13 cellular contexts compared by ENCODE assay signal in genomic region chr22:41672780-41673509, GRCh38. TPM values are rescaled to one million over a fixed set of nuclear protein-coding genes. Genes with fewer than 3 reads are reported as not detected.
DNase-seq lines count a peak whose midpoint lies in the region; ATAC-seq, FAIRE-seq and TF ChIP-seq lines count a peak whose summit lies in the region.
"Had no signal": no experiment of that assay in that cellular context is flagged by ENCODE, and none has a peak within 500 bp of the region (broad histone marks: within the 10 kb centered on the region; RNA-seq: fewer than 3 reads in every experiment).

No MANE protein-coding gene starts in this region.

- WGBS in right cardiac atrium, result 56% methylated on average over 6 of the region's 6 CpGs
- 66 to 75% methylated on average over 6 of the region's 6 CpGs for WGBS in pancreas, 2 donors

- H3K4me3 ChIP-seq in right atrium auricular region (no peak overlapping the region), right cardiac atrium (ENCODE audit: low read length) (no peak overlapping the region), fibroblast of the aortic adventitia (ENCODE audit: low read depth, low read length) (no peak overlapping the region), pancreas (no peak overlapping the region)
- H3K4me3 ChIP-seq: lung, spleen had no signal

- TF ChIP-seq CTCF in right atrium auricular region (IDR thresholded peaks at IDR 0.05), result peak; percentile 14 to 56
- peak; percentile 29 for TF ChIP-seq CTCF in fibroblast of the aortic adventitia (IDR thresholded peaks at IDR 0.05; ENCODE audit: insufficient read depth, low read length)
- no peak for TF ChIP-seq CTCF in pancreas (IDR thresholded peaks at IDR 0.05)

- intact Hi-C loops in right cardiac atrium (cut with DNase I) (loop anchor here in 1 of 4 donors (10.0 kb wide), 1 partner anchor 62 kb away; no protein-coding TSS in a partner anchor), pancreas (cut with DNase I) (no loop called here)

- no peaks in the 10 kb centered on the region for H3K9me3 ChIP-seq in right atrium auricular region
- H3K9me3 ChIP-seq in right cardiac atrium (ENCODE audit: control insufficient read depth, low read length), result no peaks in the 10 kb centered on the region
- H3K9me3 ChIP-seq in pancreas, result no peaks in the 10 kb centered on the region
- H3K9me3 ChIP-seq: spleen had no signal

- no peak for ATAC-seq in right cardiac atrium
- no peak for ATAC-seq in pancreas

- DNase-seq in right atrium auricular region (ENCODE audit: low spot score), result no peak
- no peak for DNase-seq in right cardiac atrium
- peak; percentile 67 for DNase-seq in SK-MEL-5 (ENCODE audit: low read depth, low spot score)
- no peak for DNase-seq in fibroblast of the aortic adventitia (ENCODE audit: low read depth)
- no peak for DNase-seq in pancreas
- DNase-seq in activated CD4-positive, alpha-beta T cell treated with anti-CD3 and anti-CD28 coated beads, Interleukin-2, amount 50 U/mL, for 48 hours, result no peak
- no peak for DNase-seq in T-helper 9 cell
- no peak for DNase-seq in RCC 7860 (ENCODE audit: low spot score)
- DNase-seq: C1 segment of cervical spinal cord; effector memory CD4-positive, alpha-beta T cell; NCI-H2227 treated with DMSO at 0.1 percent for 48 hours; spleen had no signal

- in situ Hi-C loops in SK-MEL-5 (cut with HindIII; ENCODE audit: low pct_unique_long_range_greater_than_20kb, low sequenced_read_pairs), result no loop called here

- no peak for FAIRE-seq in pancreas (lab: Jason Lieb, UNC)
- FAIRE-seq in RCC 7860 (lab: Jason Lieb, UNC), result no peak

- peaks cover 0 to 17% of the 10 kb centered on the region in 2 donors for H3K4me1 ChIP-seq in right atrium auricular region
- H3K4me1 ChIP-seq in right cardiac atrium (ENCODE audit: control insufficient read depth, insufficient read depth, low read length), result peaks cover 4% of the 10 kb centered on the region
- H3K4me1 ChIP-seq in pancreas, result no peaks in the 10 kb centered on the region

- H3K27ac ChIP-seq in right atrium auricular region (peak overlapping the region in 1 of 2 donors; percentile 57), right cardiac atrium (ENCODE audit: low read length) (no peak overlapping the region), pancreas (no peak overlapping the region)

- H3K27me3 ChIP-seq in right atrium auricular region (no peaks in the 10 kb centered on the region), right cardiac atrium (ENCODE audit: control insufficient read depth, insufficient read depth) (no peaks in the 10 kb centered on the region), pancreas (no peaks in the 10 kb centered on the region)
- H3K27me3 ChIP-seq: spleen had no signal

- H3K36me3 ChIP-seq in right atrium auricular region, result peaks cover 17% of the 10 kb centered on the region
- H3K36me3 ChIP-seq in pancreas, result peaks cover 0 to 9% (median 7%) of the 10 kb centered on the region in 3 donors

RNA-seq across cellular contexts. Expression of gene SNU13, which starts 15.7 kb away (rescaled TPM):
- total RNA-seq in right atrium auricular region (100 to 1,000 TPM; 183 to 226 TPM), right cardiac atrium (100 to 1,000 TPM; 195 to 233 (median 216) TPM), fibroblast of the aortic adventitia (ENCODE audit: low replicate concordance) (15.4 and 82.5 TPM in 2 replicates), pancreas (10 to 100 TPM; 43.5 to 74.1 (median 59.5) TPM)
- polyA plus RNA-seq in right cardiac atrium (246 TPM), pancreas (10 to 100 TPM; 57.9 to 89.7 TPM)
- total RNA-seq in SK-MEL-5 (2014; rRNA removed; shearing (Covaris generic)), result 254 and 274 TPM in 2 replicates
- polyA plus RNA-seq in SK-MEL-5 (2015; cell fraction: cytosol; rRNA removed), result 205 and 248 TPM in 2 replicates
- polyA plus RNA-seq in SK-MEL-5 (2015; cell fraction: nucleus; rRNA removed), result 33.7 and 56.2 TPM in 2 replicates

RNA-seq across cellular contexts. Expression of gene MEI1, which starts 26.4 kb away (rescaled TPM):
- total RNA-seq in right atrium auricular region (10 to 100 TPM in 1 of 2 donors, under 1 TPM in 1; 0.71 to 15.5 TPM), right cardiac atrium (1 to 10 TPM in 2 of 4 donors, under 1 TPM in 2; 0.64 to 1.3 (median 1.1) TPM), fibroblast of the aortic adventitia (ENCODE audit: low replicate concordance) (0.27 TPM in 1 of 2 replicates, not detected in the other), pancreas (1 to 10 TPM in 1 of 6 donors, under 1 TPM in 4, not detected in 1; 0.28 to 2.3 (median 0.35) TPM)
- polyA plus RNA-seq in right cardiac atrium (0.34 TPM), pancreas (under 1 TPM; 0.15 to 0.70 TPM)
- 0.13 TPM in 1 of 2 replicates, not detected in the other for total RNA-seq in SK-MEL-5 (2014; rRNA removed; shearing (Covaris generic))
- polyA plus RNA-seq in SK-MEL-5 (2015; cell fraction: cytosol; rRNA removed), result 0.06 and 1.7 TPM in 2 replicates
- 1.2 and 1.6 TPM in 2 replicates for polyA plus RNA-seq in SK-MEL-5 (2015; cell fraction: nucleus; rRNA removed)

RNA-seq across cellular contexts. Expression of gene XRCC6, which starts 51.9 kb away (rescaled TPM):
- total RNA-seq in right atrium auricular region (100 to 1,000 TPM; 161 to 174 TPM), right cardiac atrium (100 to 1,000 TPM; 160 to 183 (median 173) TPM), fibroblast of the aortic adventitia (ENCODE audit: low replicate concordance) (214 and 276 TPM in 2 replicates), pancreas (10 to 100 TPM; 49.8 to 85.4 (median 76.1) TPM)
- polyA plus RNA-seq in right cardiac atrium (144 TPM), pancreas (10 to 100 TPM; 51.5 to 86.4 TPM)
- total RNA-seq in SK-MEL-5 (2014; rRNA removed; shearing (Covaris generic)), result 537 and 584 TPM in 2 replicates
- 366 and 418 TPM in 2 replicates for polyA plus RNA-seq in SK-MEL-5 (2015; cell fraction: cytosol; rRNA removed)
- polyA plus RNA-seq in SK-MEL-5 (2015; cell fraction: nucleus; rRNA removed), result 132 and 136 TPM in 2 replicates

RNA-seq across cellular contexts. Expression of gene DESI1, which starts 52.1 kb away (rescaled TPM):
- total RNA-seq in right atrium auricular region (10 to 100 TPM; 62.3 to 65.8 TPM), right cardiac atrium (10 to 100 TPM; 56.5 to 90.7 (median 74.8) TPM), fibroblast of the aortic adventitia (ENCODE audit: low replicate concordance) (4.8 and 20.8 TPM in 2 replicates), pancreas (10 to 100 TPM in 3 of 6 donors, 1 to 10 TPM in 3; 8.2 to 14.8 (median 10.3) TPM)
- polyA plus RNA-seq in right cardiac atrium (86.4 TPM), pancreas (1 to 10 TPM; 9.5 to 9.6 TPM)
- total RNA-seq in SK-MEL-5 (2014; rRNA removed; shearing (Covaris generic)), result 28.2 and 45.4 TPM in 2 replicates
- polyA plus RNA-seq in SK-MEL-5 (2015; cell fraction: cytosol; rRNA removed), result 34.9 and 35.1 TPM in 2 replicates
- 46.5 and 65.0 TPM in 2 replicates for polyA plus RNA-seq in SK-MEL-5 (2015; cell fraction: nucleus; rRNA removed)

Comparison
In these comparisons a context has a peak if more than half of its experiments do, and no peak if none do; other contexts are left out.
1. CTCF ChIP-seq: peak in right atrium auricular region (2 of 2) and fibroblast of the aortic adventitia (single experiment); none in pancreas (0 of 4).